1 cellular context compared by ENCODE assay signal in the genomic region with DNA sequence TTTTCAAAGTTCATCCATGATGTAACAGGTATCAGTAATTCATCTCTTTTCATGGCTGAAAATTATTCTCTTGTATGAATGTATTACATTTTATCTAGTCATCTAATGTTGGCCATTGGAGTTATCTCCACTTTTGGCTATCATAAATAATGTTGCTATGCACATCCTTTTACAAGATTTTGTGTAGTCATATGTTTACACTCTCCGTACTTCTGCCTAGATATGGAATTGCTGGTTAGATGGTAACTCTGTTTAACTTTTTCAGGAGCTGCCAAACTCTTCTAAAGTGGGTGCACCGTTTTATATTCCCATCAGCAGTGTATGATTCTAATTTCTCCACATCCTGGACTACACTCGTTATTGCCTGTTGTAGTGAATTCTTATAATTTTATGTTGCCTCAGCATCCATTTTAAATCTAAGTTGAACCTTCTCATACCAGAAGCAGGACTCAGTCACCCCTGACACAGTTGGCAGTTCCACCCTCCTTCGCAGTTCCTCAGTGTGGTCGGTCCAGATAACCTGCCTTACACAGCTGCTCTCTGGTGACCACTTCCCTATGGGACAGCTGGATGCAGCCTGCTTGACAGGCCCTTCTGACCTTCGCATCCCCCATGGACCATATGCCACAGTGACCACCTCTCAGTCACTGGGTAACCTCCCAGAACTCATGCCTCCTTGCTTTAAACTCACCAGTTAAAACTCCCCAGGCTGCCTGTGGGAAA.
TF ChIP-seq lines count a peak whose summit lies in the region.

No MANE protein-coding gene starts in this region.

TF ChIP-seq in K562, 482 proteins besides CTCF, POLR2A, EP300 and RAD21:
- TF ChIP-seq RBM14 (IDR thresholded peaks at IDR 0.05; ENCODE audit: borderline replicate concordance, insufficient read depth, low read depth, low read length) (no peak), MBD1 (CRISPR knock-in tag; IDR thresholded peaks at IDR 0.05) (no peak), SNAPC5 (CRISPR knock-in tag; IDR thresholded peaks at IDR 0.05) (no peak), SPI1 (IDR thresholded peaks at IDR 0.05; ENCODE audit: borderline replicate concordance, low read depth, low read length) (peak; percentile 76), TCF3 (CRISPR knock-in tag; IDR thresholded peaks at IDR 0.05) (peak; percentile 62), TEAD4 (IDR thresholded peaks at IDR 0.05; ENCODE audit: low read length) (peak; percentile 25; the same call in 1 of the 2 replicates), TEAD4 (CRISPR knock-in tag; IDR thresholded peaks at IDR 0.05; ENCODE audit: borderline replicate concordance) (no peak), TRIM28 (IDR thresholded peaks at IDR 0.05) (no peak), EWSR1 (IDR thresholded peaks at IDR 0.05; ENCODE audit: borderline replicate concordance, low read depth, partially characterized antibody) (no peak), KDM2B (CRISPR knock-in tag; IDR thresholded peaks at IDR 0.05) (no peak), CBFA2T3 (IDR thresholded peaks at IDR 0.05) (peak; percentile 57), TFAP4 (CRISPR knock-in tag; IDR thresholded peaks at IDR 0.05; ENCODE audit: borderline replicate concordance) (0 out of 2 replicates have a peak, but pooled peaks have one; percentile 24)
- TF ChIP-seq, protein P1, sequence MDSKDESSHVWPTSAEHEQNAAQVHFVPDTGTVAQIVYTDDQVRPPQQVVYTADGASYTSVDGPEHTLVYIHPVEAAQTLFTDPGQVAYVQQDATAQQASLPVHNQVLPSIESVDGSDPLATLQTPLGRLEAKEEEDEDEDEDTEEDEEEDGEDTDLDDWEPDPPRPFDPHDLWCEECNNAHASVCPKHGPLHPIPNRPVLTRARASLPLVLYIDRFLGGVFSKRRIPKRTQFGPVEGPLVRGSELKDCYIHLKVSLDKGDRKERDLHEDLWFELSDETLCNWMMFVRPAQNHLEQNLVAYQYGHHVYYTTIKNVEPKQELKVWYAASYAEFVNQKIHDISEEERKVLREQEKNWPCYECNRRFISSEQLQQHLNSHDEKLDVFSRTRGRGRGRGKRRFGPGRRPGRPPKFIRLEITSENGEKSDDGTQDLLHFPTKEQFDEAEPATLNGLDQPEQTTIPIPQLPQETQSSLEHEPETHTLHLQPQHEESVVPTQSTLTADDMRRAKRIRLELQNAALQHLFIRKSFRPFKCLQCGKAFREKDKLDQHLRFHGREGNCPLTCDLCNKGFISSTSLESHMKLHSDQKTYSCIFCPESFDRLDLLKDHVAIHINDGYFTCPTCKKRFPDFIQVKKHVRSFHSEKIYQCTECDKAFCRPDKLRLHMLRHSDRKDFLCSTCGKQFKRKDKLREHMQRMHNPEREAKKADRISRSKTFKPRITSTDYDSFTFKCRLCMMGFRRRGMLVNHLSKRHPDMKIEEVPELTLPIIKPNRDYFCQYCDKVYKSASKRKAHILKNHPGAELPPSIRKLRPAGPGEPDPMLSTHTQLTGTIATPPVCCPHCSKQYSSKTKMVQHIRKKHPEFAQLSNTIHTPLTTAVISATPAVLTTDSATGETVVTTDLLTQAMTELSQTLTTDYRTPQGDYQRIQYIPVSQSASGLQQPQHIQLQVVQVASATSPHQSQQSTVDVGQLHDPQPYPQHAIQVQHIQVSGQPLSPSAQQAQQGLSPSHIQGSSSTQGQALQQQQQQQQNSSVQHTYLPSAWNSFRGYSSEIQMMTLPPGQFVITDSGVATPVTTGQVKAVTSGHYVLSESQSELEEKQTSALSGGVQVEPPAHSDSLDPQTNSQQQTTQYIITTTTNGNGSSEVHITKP (IDR thresholded peaks at IDR 0.05; ENCODE audit: partially characterized antibody) = peak; percentile 90
TF ChIP-seq in K562: peak in this region for 6.
